Comparison of ENCODE assay signal across 8 cellular contexts in genomic region chr6:142845143-142845571, GRCh38.
DNase-seq lines count a peak whose midpoint lies in the region; ATAC-seq and TF ChIP-seq lines count a peak whose summit lies in the region.

No MANE protein-coding gene starts in this region.

- peaks cover 48% of the 10 kb centered on the region for H3K79me2 ChIP-seq in ACC112 (ENCODE audit: control insufficient read depth, insufficient read depth, low read length, unreplicated experiment)
- H3K79me2 ChIP-seq in H9 (ENCODE audit: insufficient read depth, low read length): no peaks in the 10 kb centered on the region

- ATAC-seq in GM18909 (IDR thresholded peaks at IDR 0.05; ENCODE audit: poor library complexity, unreplicated experiment) (peak; percentile 45), HG03378 (IDR thresholded peaks at IDR 0.05; ENCODE audit: unreplicated experiment) (peak; percentile 43), mucosa of descending colon (peak; percentile 27)

- H3K27me3 Mint-ChIP-seq in H9 (ENCODE audit: low read depth): no peaks in the 10 kb centered on the region

- H4K91ac ChIP-seq in H9 (ENCODE audit: insufficient read length, low read depth, low read length): no peak overlapping the region

- H4K20me1 ChIP-seq in H9 (ENCODE audit: control insufficient read depth, insufficient read depth, insufficient read length): no peaks in the 10 kb centered on the region

- no peak overlapping the region for H3K4me3 Mint-ChIP-seq in H9

- H4K8ac ChIP-seq in H9 (replicated peaks; ENCODE audit: insufficient read length, low read depth, low read length): no peak overlapping the region

- DNase-seq in adrenal gland (no peak), mucosa of descending colon (no peak), hippocampal formation (lab: John Stamatoyannopoulos, UW) (no peak), cerebellar cortex (ENCODE audit: low spot score) (no peak), H9 (no peak)

- peak overlapping the region in 1 of 3 experiments; percentile 2; a peak in 1 of 7 replicates for H3K27ac Mint-ChIP-seq in H9

- no peak for TF ChIP-seq POLR2A in adrenal gland (IDR thresholded peaks at IDR 0.05)

- H3K9me3 ChIP-seq in adrenal gland (replicated peaks in 1 of 3): no peaks in the 10 kb centered on the region
- no peaks in the 10 kb centered on the region for H3K9me3 ChIP-seq in mucosa of descending colon
- H3K9me3 ChIP-seq in H9 (ENCODE audit: control insufficient read depth, low read depth, low read length): no peaks in the 10 kb centered on the region

- H3T11ph ChIP-seq in H9 (ENCODE audit: low read length): no peak overlapping the region

- H2AK5ac ChIP-seq in H9 (ENCODE audit: insufficient read length, low read length): no peak overlapping the region

- H3K36me3 ChIP-seq in ACC112 (ENCODE audit: insufficient read depth, low read length) (no peaks in the 10 kb centered on the region), adrenal gland (replicated peaks in 1 of 2) (no peaks in the 10 kb centered on the region), mucosa of descending colon (ENCODE audit: low read depth) (no peaks in the 10 kb centered on the region)

- peaks cover 2% of the 10 kb centered on the region for H3K79me1 ChIP-seq in H9 (ENCODE audit: insufficient read depth, low read depth, low read length, poor library complexity, severe bottlenecking)

- H3K4ac ChIP-seq in H9 (ENCODE audit: low read depth, low read length): no peak overlapping the region

- H2AFZ ChIP-seq in ACC112 (ENCODE audit: low read length, unreplicated experiment) (no peak overlapping the region), H9 (ENCODE audit: low read length) (no peak overlapping the region)

- no peak overlapping the region for H4K5ac ChIP-seq in H9 (ENCODE audit: insufficient read length, low read depth, low read length)

- no peaks in the 10 kb centered on the region for H3K9me3 Mint-ChIP-seq in H9

- H3K18ac ChIP-seq in H9 (ENCODE audit: insufficient read length, low read depth, low read length): no peak overlapping the region

- no peak for TF ChIP-seq CTCF in adrenal gland (IDR thresholded peaks at IDR 0.05)
- no peak for TF ChIP-seq CTCF in mucosa of descending colon (IDR thresholded peaks at IDR 0.05)
- no peak for TF ChIP-seq CTCF in H9 (conservative IDR thresholded peaks at IDR 0.05)

- no peaks in the 10 kb centered on the region for H3K36me3 Mint-ChIP-seq in H9 (ENCODE audit: insufficient read depth in 1 of 3, low read depth in 3 of 3)

- H3K14ac ChIP-seq in H9 (ENCODE audit: insufficient read depth, low read length): no peak overlapping the region

- H3K23ac ChIP-seq in H9 (ENCODE audit: insufficient read length, low read depth, low read length): no peak overlapping the region

- H3K27ac ChIP-seq in ACC112 (ENCODE audit: low read depth, low read length): peak overlapping the region; percentile 97
- peak overlapping the region; percentile 66 to 86 (median 77) for H3K27ac ChIP-seq in adrenal gland
- H3K27ac ChIP-seq in H9 (ENCODE audit: insufficient read length, low read depth, low read length): no peak overlapping the region

- no peaks in the 10 kb centered on the region for H3K27me3 ChIP-seq in ACC112 (ENCODE audit: insufficient read depth, low read length)
- no peaks in the 10 kb centered on the region for H3K27me3 ChIP-seq in adrenal gland
- no peaks in the 10 kb centered on the region for H3K27me3 ChIP-seq in H9 (ENCODE audit: insufficient read depth, low read length)

- H2BK12ac ChIP-seq in H9 (ENCODE audit: insufficient read length, low read depth, low read length): no peak overlapping the region

- H2BK5ac ChIP-seq in H9 (ENCODE audit: insufficient read length, low read length): no peak overlapping the region

- no peak overlapping the region for H2BK20ac ChIP-seq in H9 (ENCODE audit: low read depth, low read length, poor library complexity, severe bottlenecking)

- peaks cover 52 to 57% of the 10 kb centered on the region in 2 experiments for H3K4me1 Mint-ChIP-seq in H9

- H3K4me2 ChIP-seq in H9 (ENCODE audit: insufficient read depth, insufficient read length, low read length): no peak overlapping the region

- H3K23me2 ChIP-seq in H9 (ENCODE audit: insufficient read length, low read depth, low read length, poor library complexity, severe bottlenecking): no peaks in the 10 kb centered on the region

- no peak overlapping the region for H3K9ac ChIP-seq in H9 (ENCODE audit: extremely low read depth, insufficient read length, low read length)

- H2BK15ac ChIP-seq in H9 (ENCODE audit: low read depth, low read length): no peak overlapping the region

- H3K4me1 ChIP-seq in ACC112 (ENCODE audit: control insufficient read depth, insufficient read depth, low read length, unreplicated experiment) (peaks cover 85% of the 10 kb centered on the region), adrenal gland (replicated peaks in 1 of 2) (peaks cover 14 to 70% of the 10 kb centered on the region in 2 donors), mucosa of descending colon (ENCODE audit: low read depth) (peaks cover 32% of the 10 kb centered on the region), H9 (ENCODE audit: insufficient read depth, low read length) (peaks cover 6% of the 10 kb centered on the region; the same call in 1 of the 2 replicates)

- no peak overlapping the region for H2BK120ac ChIP-seq in H9 (ENCODE audit: low read depth, low read length, poor library complexity, severe bottlenecking)

- 30 to 45% (median 43%) methylated on average over 2 of the region's 2 CpGs for WGBS in adrenal gland, 4 donors
- WGBS in H9 (ENCODE audit: extremely low coverage, insufficient read length, low lambda C conversion rate): no CpG with 5 or more reads among the region's 2 CpGs

- intact Hi-C loops in adrenal gland (cut with DNase I): no loop called here
- intact Hi-C loops in mucosa of descending colon (cut with DNase I, micrococcal nuclease): no loop called here

- H3K56ac ChIP-seq in H9 (ENCODE audit: insufficient read length, low read depth, low read length): no peak overlapping the region

- peak overlapping the region; percentile 64 for H3K4me3 ChIP-seq in ACC112 (ENCODE audit: low read depth, low read length)
- peak overlapping the region in 1 of 4 donors; percentile 40 for H3K4me3 ChIP-seq in adrenal gland
- no peak overlapping the region for H3K4me3 ChIP-seq in mucosa of descending colon
